In genomic region chr12:4849024-4849594, GRCh38 we compare ENCODE assay signal across 8 cellular contexts.
DNase-seq lines count a peak whose midpoint lies in the region; ATAC-seq and TF ChIP-seq lines count a peak whose summit lies in the region.

No MANE protein-coding gene starts in this region.

- DNase-seq in NCI-H82 (lab: John Stamatoyannopoulos, UW), result peak; percentile 60
- no peak for DNase-seq in NCI-H82 treated with DMSO at 0.1 percent for 48 hours (lab: John Stamatoyannopoulos, UW; ENCODE audit: unreplicated experiment)
- peak; percentile 30 for DNase-seq in iris pigment epithelial cell (ENCODE audit: low read depth)
- no peak for DNase-seq in HuH-7.5 (ENCODE audit: low spot score)
- no peak for DNase-seq in GF-D8 (lab: John Stamatoyannopoulos, UW)

- no peaks in the 10 kb centered on the region for H3K36me3 ChIP-seq in KMS-11 (ENCODE audit: insufficient read depth)

- TF ChIP-seq POLR2A in GM18505 (IDR thresholded peaks at IDR 0.05; ENCODE audit: borderline replicate concordance, extremely low read depth, insufficient read depth, insufficient read length), result no peak

- H4K20me1 ChIP-seq in KMS-11 (ENCODE audit: insufficient read depth), result no peaks in the 10 kb centered on the region

- TF ChIP-seq CTCF in KMS-11 (conservative IDR thresholded peaks at IDR 0.05; ENCODE audit: low read depth, low read length), result peak; percentile 72
- TF ChIP-seq CTCF in WI38 (IDR thresholded peaks at IDR 0.05; ENCODE audit: low read depth, low read length), result peak; percentile 76

- no peaks in the 10 kb centered on the region for H3K4me1 ChIP-seq in KMS-11 (ENCODE audit: low read depth, poor library complexity, severe bottlenecking)

- H3K79me2 ChIP-seq in KMS-11 (ENCODE audit: insufficient read depth, low read depth), result no peaks in the 10 kb centered on the region

- H3K27me3 ChIP-seq in KMS-11 (ENCODE audit: insufficient read depth, low read depth), result no peaks in the 10 kb centered on the region

- H3K27ac ChIP-seq in KMS-11, result no peak overlapping the region

- no peak for ATAC-seq in GM18505 (IDR thresholded peaks at IDR 0.05; ENCODE audit: unreplicated experiment)

- H3K4me3 ChIP-seq in KMS-11 (IDR thresholded peaks at IDR 0.05; ENCODE audit: insufficient read depth, low read depth, low read length) (no peak overlapping the region), WI38 (ENCODE audit: low read depth, low read length) (no peak overlapping the region)

- H3K9ac ChIP-seq in KMS-11, result no peak overlapping the region

- no peak overlapping the region for H3K4me2 ChIP-seq in KMS-11

- H2AFZ ChIP-seq in KMS-11 (ENCODE audit: low read depth), result no peak overlapping the region; the same call in 1 of the 2 replicates

Comparison
In these comparisons a context has a peak if more than half of its experiments do, and no peak if none do; other contexts are left out.
1. DNase-seq: peak in NCI-H82 (single experiment) and iris pigment epithelial cell (single experiment); none in NCI-H82 treated with DMSO at 0.1 percent for 48 hours (single experiment), HuH-7.5 (single experiment) and GF-D8 (single experiment).